ENCODE assay signal across 9 cellular contexts in genomic region chr12:6697584-6698351, GRCh38. TPM values are rescaled to one million over a fixed set of nuclear protein-coding genes. Genes with fewer than 3 reads are reported as not detected.
DNase-seq lines count a peak whose midpoint lies in the region; ATAC-seq and TF ChIP-seq lines count a peak whose summit lies in the region.
"Had no signal": no experiment of that assay in that cellular context is flagged by ENCODE, and none has a peak within 500 bp of the region (broad histone marks: within the 10 kb centered on the region; RNA-seq: fewer than 3 reads in every experiment).

No MANE protein-coding gene starts in this region.

- no peaks in the 10 kb centered on the region for H4K20me1 ChIP-seq in BLaER1

- H3K4me3 ChIP-seq in BLaER1 (peak overlapping the region; percentile 49), NT2/D1 (ENCODE audit: insufficient read length, low read depth) (no peak overlapping the region), dorsolateral prefrontal cortex (peak overlapping the region in 23 of 59 donors; percentile 5 to 80 (median 69)), neuronal stem cell (ENCODE audit: low read length in 2 of 2) (no peak overlapping the region)

- peaks cover 20% of the 10 kb centered on the region for H3K79me1 ChIP-seq in neuronal stem cell (ENCODE audit: low read depth, low read length)

- H3K9ac ChIP-seq in BLaER1 (peak overlapping the region; percentile 76), NT2/D1 (ENCODE audit: insufficient read length, low read depth) (peak overlapping the region; percentile 53), neuronal stem cell (ENCODE audit: low read depth, low read length, poor library complexity) (peak overlapping the region; percentile 12)

- no peak overlapping the region for H2BK12ac ChIP-seq in neuronal stem cell (ENCODE audit: low read length)

- peak overlapping the region; percentile 49 for H2BK5ac ChIP-seq in neuronal stem cell (ENCODE audit: low read length)

- H2BK15ac ChIP-seq in neuronal stem cell (ENCODE audit: low read length) = no peak overlapping the region

- H3K4me1 ChIP-seq in BLaER1 (peaks cover 75% of the 10 kb centered on the region), NT2/D1 (ENCODE audit: insufficient read depth, insufficient read length) (peaks cover 20% of the 10 kb centered on the region), neuronal stem cell (ENCODE audit: control insufficient read depth in 2 of 2, insufficient read depth in 1 of 2, low read depth in 1 of 2, low read length in 2 of 2) (peaks cover 11 to 13% of the 10 kb centered on the region in 2 donors)

- H3K27me3 ChIP-seq in BLaER1 (peaks cover 10% of the 10 kb centered on the region; the same call in 1 of the 2 replicates), NT2/D1 (ENCODE audit: insufficient read depth, insufficient read length) (peaks cover 30% of the 10 kb centered on the region), dorsolateral prefrontal cortex (peaks cover 0 to 41% (median 12%) of the 10 kb centered on the region in 45 donors), neuronal stem cell (ENCODE audit: control insufficient read depth in 3 of 3, insufficient read depth in 3 of 3, low read depth in 1 of 3, low read length in 3 of 3) (peaks cover 0 to 12% (median 7%) of the 10 kb centered on the region in 3 experiments)

- H2AK5ac ChIP-seq in neuronal stem cell (ENCODE audit: low read depth, low read length) = peak overlapping the region; percentile 94

- H3K36me3 ChIP-seq in BLaER1 = no peaks in the 10 kb centered on the region
- peaks cover 19% of the 10 kb centered on the region for H3K36me3 ChIP-seq in NT2/D1 (ENCODE audit: insufficient read depth, insufficient read length, low read length)
- peaks cover 15 to 20% of the 10 kb centered on the region in 2 donors for H3K36me3 ChIP-seq in neuronal stem cell (replicated peaks in 1 of 2; ENCODE audit: control insufficient read depth in 2 of 2, insufficient read depth in 2 of 2, low read length in 2 of 2)

- H4K8ac ChIP-seq in neuronal stem cell (ENCODE audit: low read depth, low read length) = no peak overlapping the region

- no peak overlapping the region for H2AFZ ChIP-seq in neuronal stem cell (ENCODE audit: low read length)

- H2BK120ac ChIP-seq in neuronal stem cell (ENCODE audit: low read depth, low read length) = no peak overlapping the region

- no peak overlapping the region for H3K4ac ChIP-seq in neuronal stem cell (ENCODE audit: low read length)

- no peak for ATAC-seq in HG03139 (IDR thresholded peaks at IDR 0.05; ENCODE audit: unreplicated experiment)

- no peak overlapping the region for H3K18ac ChIP-seq in neuronal stem cell (ENCODE audit: low read length)

- H3K23ac ChIP-seq in neuronal stem cell (ENCODE audit: low read depth, low read length, poor library complexity) = no peak overlapping the region

- intact Hi-C loops in dorsolateral prefrontal cortex (cut with DNase I) = no loop called here

- H4K91ac ChIP-seq in neuronal stem cell (ENCODE audit: low read depth, low read length, poor library complexity) = no peak overlapping the region

- H3K9me3 ChIP-seq in BLaER1 = no peaks in the 10 kb centered on the region
- H3K9me3 ChIP-seq in NT2/D1 (ENCODE audit: insufficient read depth, low read length) = no peaks in the 10 kb centered on the region
- H3K9me3 ChIP-seq in neuronal stem cell (replicated peaks in 1 of 2; ENCODE audit: control insufficient read depth in 2 of 2, insufficient read depth in 1 of 2, low read depth in 1 of 2, low read length in 2 of 2) = no peaks in the 10 kb centered on the region

- H3K4me2 ChIP-seq in BLaER1 (peak overlapping the region; percentile 99), neuronal stem cell (ENCODE audit: insufficient read depth, low read length, poor library complexity, severe bottlenecking) (no peak overlapping the region)

- H3K27ac ChIP-seq in BLaER1 (peak overlapping the region; percentile 86), dorsolateral prefrontal cortex (peak overlapping the region in 33 of 59 donors; percentile 4 to 91 (median 46)), neuronal stem cell (replicated peaks; ENCODE audit: low read length) (no peak overlapping the region)

- TF ChIP-seq CTCF in GM12872 (IDR thresholded peaks at IDR 0.05; ENCODE audit: insufficient read depth, low read depth, low read length) (peak; percentile 69), dorsolateral prefrontal cortex (IDR thresholded peaks at IDR 0.05 in 54 of 56, conservative IDR thresholded peaks at IDR 0.05 in 2 of 56; ENCODE audit: low read depth in 1 of 56, partially characterized antibody in 56 of 56) (peak in 30 of 56 donors; percentile 13 to 44 (median 28))

- DNase-seq in NT2/D1 (ENCODE audit: low read depth, low spot score) = peak; percentile 79
- peak in 3 of 10 donors; percentile 15 to 39 (median 34) for DNase-seq in dorsolateral prefrontal cortex
- peak; percentile 21 for DNase-seq in neuronal stem cell (ENCODE audit: low spot score)
- no peak for DNase-seq in stimulated activated CD8-positive, alpha-beta memory T cell treated with anti-CD3 and anti-CD28 coated beads, Interleukin-4, amount 100 ng/mL, for 48 hours
- no peak for DNase-seq in occipital lobe (lab: John Stamatoyannopoulos, UW)

- no CpG with 5 or more reads among the region's 17 CpGs for WGBS in neuronal stem cell (ENCODE audit: extremely low coverage in 2 of 2, insufficient read length in 2 of 2, insufficient replicate concordance in 1 of 2), 2 donors

- H3K14ac ChIP-seq in neuronal stem cell (ENCODE audit: low read length) = no peak overlapping the region

RNA-seq across cellular contexts. Expression of gene PIANP, which starts 2.8 kb away (rescaled TPM):
- total RNA-seq in dorsolateral prefrontal cortex = 100 to 1,000 TPM in 16 of 120 experiments, 10 to 100 TPM in 104; 24.4 to 128 (median 80.6) TPM
- polyA plus RNA-seq in neuronal stem cell (2013, experiment 1 of 2) = 30.7 TPM
- 30.4 TPM for polyA plus RNA-seq in neuronal stem cell (2013, experiment 2 of 2)
- total RNA-seq in occipital lobe = 1.2 TPM
- total RNA-seq: T-helper 2 cell treated with Interferon-gamma antibody and Interleukin-4, amounts not matched to agents 100 ng/mL and 5 ng/mL, for 36 hours had no signal

RNA-seq across cellular contexts. Expression of gene ZNF384, which starts 8.6 kb away (rescaled TPM):
- total RNA-seq in dorsolateral prefrontal cortex = 10 to 100 TPM; 37.7 to 73.6 (median 53.6) TPM
- 57.1 TPM for polyA plus RNA-seq in neuronal stem cell (2013, experiment 1 of 2)
- polyA plus RNA-seq in neuronal stem cell (2013, experiment 2 of 2) = 53.1 TPM
- 15.1 TPM for total RNA-seq in occipital lobe

RNA-seq across cellular contexts. Expression of gene COPS7A, which starts 26.1 kb away (rescaled TPM):
- 100 to 1,000 TPM in 69 of 120 experiments, 10 to 100 TPM in 51; 52.6 to 143 (median 103) TPM for total RNA-seq in dorsolateral prefrontal cortex
- polyA plus RNA-seq in neuronal stem cell (2013, experiment 1 of 2) = 24.4 TPM
- 23.7 TPM for polyA plus RNA-seq in neuronal stem cell (2013, experiment 2 of 2)
- 37.1 TPM for total RNA-seq in occipital lobe

RNA-seq across cellular contexts. Expression of gene ING4, which starts 34.8 kb away (rescaled TPM):
- total RNA-seq in dorsolateral prefrontal cortex (10 to 100 TPM; 45.0 to 72.1 (median 59.4) TPM), occipital lobe (65.0 TPM)
- 81.5 TPM for polyA plus RNA-seq in neuronal stem cell (2013, experiment 1 of 2)
- 78.5 TPM for polyA plus RNA-seq in neuronal stem cell (2013, experiment 2 of 2)

RNA-seq across cellular contexts. Expression of gene ACRBP, which starts 50.5 kb away (rescaled TPM):
- total RNA-seq in dorsolateral prefrontal cortex (1 to 10 TPM in 108 of 120 experiments, under 1 TPM in 11, not detected in 1; 0.40 to 8.0 (median 2.0) TPM), occipital lobe (0.62 TPM)
- polyA plus RNA-seq in neuronal stem cell (2013, experiment 1 of 2) = 3.4 TPM
- 2.5 TPM for polyA plus RNA-seq in neuronal stem cell (2013, experiment 2 of 2)

Comparison
In these comparisons a context has a peak if more than half of its experiments do, and no peak if none do; other contexts are left out.
1. H3K9ac ChIP-seq: peak in every context shown above with its lines; median percentile 76 in BLaER1; 53 in NT2/D1; 12 in neuronal stem cell.
2. DNase-seq: peak in NT2/D1 (single experiment) and neuronal stem cell (single experiment); none in stimulated activated CD8-positive, alpha-beta memory T cell treated with anti-CD3 and anti-CD28 coated beads, Interleukin-4, amount 100 ng/mL, for 48 hours (single experiment) and occipital lobe (single experiment).
3. RNA of gene PIANP, which starts 2.8 kb away (total RNA-seq): 24.4 to 128 TPM in dorsolateral prefrontal cortex; 1.2 TPM in occipital lobe (single experiment); every median in the first group is over 10 times any median in the second.